10 cellular contexts compared by ENCODE assay signal in genomic region chr22:42934338-42934737, GRCh38.
A peak's percentile ranks its signal among the peaks of the same experiment; 100 is the strongest.
DNase-seq lines count a peak whose midpoint lies in the region; ATAC-seq and TF ChIP-seq lines count a peak whose summit lies in the region.
"Had no signal": no experiment of that assay in that cellular context is flagged by ENCODE, and none has a peak within 500 bp of the region (broad histone marks: within the 10 kb centered on the region; RNA-seq: fewer than 3 reads in every experiment).

No MANE protein-coding gene starts in this region.

- peak overlapping the region; percentile 87 for H3K4me3 Mint-ChIP-seq in HFFc6

- in situ Hi-C loops in KBM-7 (cut with MboI; ENCODE audit: low pct_unique_long_range_greater_than_20kb, low sequenced_read_pairs): no loop called here

- ATAC-seq in right lobe of liver: no peak
- no peak for ATAC-seq in GM21367 (IDR thresholded peaks at IDR 0.05; ENCODE audit: unreplicated experiment)
- no peak for ATAC-seq in GM21717 (IDR thresholded peaks at IDR 0.05; ENCODE audit: unreplicated experiment)
- ATAC-seq: left lobe of liver had no signal

- H3K4me1 ChIP-seq in right lobe of liver (peaks cover 0 to 13% (median 3%) of the 10 kb centered on the region in 4 donors), subcutaneous abdominal adipose tissue (ENCODE audit: control insufficient read depth in 5 of 5, insufficient read depth in 5 of 5, low read length in 5 of 5) (peaks cover 48 to 85% (median 73%) of the 10 kb centered on the region in 5 donors)

- H3K27ac Mint-ChIP-seq in HFFc6: peak overlapping the region; percentile 100

- no peak for DNase-seq in HFFc6
- DNase-seq in right lobe of liver: no peak
- no peak for DNase-seq in KBM-7
- no peak for DNase-seq in HT-29 (ENCODE audit: low spot score)
- DNase-seq: NCI-H774 had no signal

- TF ChIP-seq POLR2A in right lobe of liver (IDR thresholded peaks at IDR 0.05): no peak

- peak overlapping the region in 3 of 5 donors; percentile 11 to 53 (median 15) for H3K9ac ChIP-seq in subcutaneous abdominal adipose tissue (ENCODE audit: low read length in 5 of 5)

- intact Hi-C loops in right lobe of liver (cut with DNase I): no loop called here

- no peaks in the 10 kb centered on the region for H3K27me3 ChIP-seq in right lobe of liver
- no peaks in the 10 kb centered on the region for H3K27me3 ChIP-seq in subcutaneous abdominal adipose tissue (ENCODE audit: control insufficient read depth in 5 of 5, insufficient read depth in 4 of 5, low read length in 5 of 5)

- H3K9me3 Mint-ChIP-seq in HFFc6: no peaks in the 10 kb centered on the region; the same call in 1 of the 2 replicates

- no peaks in the 10 kb centered on the region for H3K9me3 ChIP-seq in right lobe of liver
- H3K9me3 ChIP-seq in subcutaneous abdominal adipose tissue (ENCODE audit: control insufficient read depth in 5 of 5, low read length in 5 of 5): no peaks in the 10 kb centered on the region

- H3K36me3 ChIP-seq in right lobe of liver (no peaks in the 10 kb centered on the region), subcutaneous abdominal adipose tissue (ENCODE audit: control insufficient read depth in 5 of 5, insufficient read depth in 5 of 5, low read length in 5 of 5) (no peaks in the 10 kb centered on the region)

- peaks cover 9% of the 10 kb centered on the region for H3K27me3 Mint-ChIP-seq in HFFc6 (ENCODE audit: insufficient read depth)

- peaks cover 98% of the 10 kb centered on the region for H3K4me1 Mint-ChIP-seq in HFFc6 (ENCODE audit: low read depth)

- H3K36me3 Mint-ChIP-seq in HFFc6 (ENCODE audit: low read depth): peaks cover 13% of the 10 kb centered on the region

- TF ChIP-seq CTCF in HFFc6 (IDR thresholded peaks at IDR 0.05) (no peak), right lobe of liver (IDR thresholded peaks at IDR 0.05) (no peak)

- H3K27ac ChIP-seq in adipose tissue (ENCODE audit: low read depth, low read length): peak overlapping the region; percentile 44
- peak overlapping the region; percentile 9 to 59 (median 51) for H3K27ac ChIP-seq in right lobe of liver
- H3K27ac ChIP-seq in subcutaneous abdominal adipose tissue (ENCODE audit: low read depth, low read length): peak overlapping the region; percentile 88

- WGBS in adipose tissue, 3 donors: 71 to 84% (median 79%) methylated on average over 5 of the region's 5 CpGs
- WGBS in right lobe of liver (ENCODE audit: insufficient coverage, low coverage, low lambda C conversion rate, missing lambda C conversion rate): 88% methylated on average over 4 of the region's 5 CpGs

- no peak overlapping the region for H3K4me3 ChIP-seq in right lobe of liver
- no peak overlapping the region for H3K4me3 ChIP-seq in subcutaneous abdominal adipose tissue (ENCODE audit: low read depth in 1 of 5, low read length in 5 of 5)
